8 cellular contexts compared by ENCODE assay signal in the genomic region with DNA sequence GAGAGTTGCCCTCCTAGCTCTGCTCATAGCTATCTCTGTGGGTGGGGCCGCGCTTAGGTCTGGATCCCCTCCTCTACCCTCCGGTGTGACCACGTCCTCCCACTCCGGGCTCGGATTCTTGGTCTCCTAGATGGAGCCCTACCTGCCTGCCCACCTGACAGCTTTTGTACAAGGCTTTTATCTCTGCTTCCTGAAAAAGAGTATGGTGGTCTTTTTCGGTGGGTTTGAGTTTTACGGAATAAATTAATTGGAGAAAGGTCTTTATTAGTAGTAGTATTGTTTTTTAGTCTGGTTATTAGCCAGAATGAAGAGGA. TPM values are rescaled to one million over a fixed set of nuclear protein-coding genes. Genes with fewer than 3 reads are reported as not detected.
A peak's percentile ranks its signal among the peaks of the same experiment; 100 is the strongest.
DNase-seq lines count a peak whose midpoint lies in the region; ATAC-seq and TF ChIP-seq lines count a peak whose summit lies in the region.

No MANE protein-coding gene starts in this region.

- no peaks in the 10 kb centered on the region for H3K27me3 ChIP-seq in vagina

- H3K27ac ChIP-seq in mesodermal cell (ENCODE audit: low read depth, low read length, severe bottlenecking) (peak overlapping the region; percentile 93), vagina (peak overlapping the region; percentile 89)

- 0 to 1% methylated on average over 2 to 8 of the region's 8 CpGs for WGBS in mesodermal cell (ENCODE audit: insufficient coverage in 2 of 2), 2 experiments

- intact Hi-C loops in vagina (cut with DNase I) = no loop called here

- peak overlapping the region; percentile 80 to 93 for H3K4me3 ChIP-seq in cardiac fibroblast (replicated peaks in 1 of 2; ENCODE audit: low read depth in 2 of 2, low read length in 2 of 2)
- H3K4me3 ChIP-seq in mesodermal cell (ENCODE audit: extremely low read depth, insufficient read depth, low read length, poor library complexity, severe bottlenecking) = peak overlapping the region; percentile 79
- peak overlapping the region; percentile 90 to 91 for H3K4me3 ChIP-seq in vagina

- no peak for TF ChIP-seq POLR2A in vagina (IDR thresholded peaks at IDR 0.05)

- ATAC-seq in HG03432 (IDR thresholded peaks at IDR 0.05; ENCODE audit: unreplicated experiment) = no peak

- DNase-seq in stimulated activated CD8-positive, alpha-beta memory T cell treated with anti-CD3 and anti-CD28 coated beads, Interleukin-12 subunit alpha, Interleukin-12 subunit beta, amount 100 ng/mL, for 1 hour (ENCODE audit: low read depth) = peak; percentile 35
- DNase-seq in stimulated activated CD8-positive, alpha-beta memory T cell treated with anti-CD3 and anti-CD28 coated beads, Interleukin-4, amount 100 ng/mL, for 48 hours = no peak
- DNase-seq in NCI-H146 (lab: John Stamatoyannopoulos, UW) (peak; percentile 77), cardiac fibroblast (ENCODE audit: low read depth in 2 of 2) (peak; percentile 9 to 26), vagina (ENCODE audit: extremely low spot score in 2 of 2) (no peak), T1000 (lab: John Stamatoyannopoulos, UW) (no peak)

- no peaks in the 10 kb centered on the region for H3K9me3 ChIP-seq in mesodermal cell (ENCODE audit: control insufficient read depth, low read length)
- H3K9me3 ChIP-seq in vagina = no peaks in the 10 kb centered on the region

- H3K4me1 ChIP-seq in mesodermal cell (ENCODE audit: control insufficient read depth, insufficient read depth, low read length, poor library complexity, severe bottlenecking) = peaks cover 17% of the 10 kb centered on the region
- peaks cover 36% of the 10 kb centered on the region for H3K4me1 ChIP-seq in vagina

- TF ChIP-seq CTCF in cardiac fibroblast (IDR thresholded peaks at IDR 0.05; ENCODE audit: low read depth, low read length) (no peak), vagina (IDR thresholded peaks at IDR 0.05) (no peak)

- no peaks in the 10 kb centered on the region for H3K36me3 ChIP-seq in mesodermal cell (ENCODE audit: control insufficient read depth, insufficient read depth, low read length)
- H3K36me3 ChIP-seq in vagina = no peaks in the 10 kb centered on the region

RNA-seq across cellular contexts. Expression of a gene that starts 0.8 kb away (rescaled TPM):
- 43.9 TPM for polyA plus RNA-seq in mesodermal cell (2013, experiment 1 of 2)
- polyA plus RNA-seq in mesodermal cell (2013, experiment 2 of 2) = 47.1 TPM
- total RNA-seq in vagina = 26.3 TPM

Comparison
In these comparisons a context has a peak if more than half of its experiments do, and no peak if none do; other contexts are left out.
1. DNase-seq: peak in stimulated activated CD8-positive, alpha-beta memory T cell treated with anti-CD3 and anti-CD28 coated beads, Interleukin-12 subunit alpha, Interleukin-12 subunit beta, amount 100 ng/mL, for 1 hour (single experiment), NCI-H146 (single experiment) and cardiac fibroblast (2 of 2); none in stimulated activated CD8-positive, alpha-beta memory T cell treated with anti-CD3 and anti-CD28 coated beads, Interleukin-4, amount 100 ng/mL, for 48 hours (single experiment), vagina (0 of 2) and T1000 (single experiment).
2. Peak in every context shown above with its lines, with median percentiles within 50 percentile points of each other: H3K4me3 ChIP-seq.